15 cellular contexts compared by ENCODE assay signal in the genomic region with DNA sequence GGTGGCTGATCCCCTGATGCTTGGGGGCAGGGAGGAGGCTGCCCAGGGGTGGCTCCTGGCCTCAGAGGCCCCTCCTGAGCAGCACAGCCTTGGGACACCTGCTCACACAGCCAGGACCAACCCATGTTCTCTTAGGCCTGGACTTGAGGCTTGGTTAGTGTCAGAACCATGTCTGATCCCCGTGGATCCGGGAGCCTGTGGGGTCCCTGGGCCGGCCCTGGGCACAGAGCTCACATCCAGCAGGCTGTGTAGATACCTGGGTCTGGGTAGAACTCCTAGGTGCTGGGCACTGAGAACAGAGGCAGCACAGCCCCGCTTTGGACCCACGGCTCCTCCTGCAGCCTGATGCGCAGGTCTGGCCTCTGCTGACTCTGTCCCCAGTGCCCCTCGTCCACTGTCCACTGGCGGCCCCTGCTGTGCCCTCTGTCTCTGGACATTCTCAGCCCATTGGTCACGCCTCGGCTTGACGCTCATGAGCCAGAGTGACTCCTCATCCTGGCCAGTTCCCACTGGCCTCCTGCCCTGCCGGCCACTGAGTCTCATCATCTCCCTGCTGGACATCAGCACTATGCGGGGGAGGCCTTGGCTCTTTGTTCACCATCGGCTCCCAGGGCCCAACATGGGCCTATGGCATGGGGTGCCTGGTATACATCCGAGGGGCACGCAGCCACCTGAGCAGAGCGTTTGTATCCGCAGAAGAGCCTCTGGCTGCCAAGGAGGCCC.
DNase-seq lines count a peak whose midpoint lies in the region; ATAC-seq and TF ChIP-seq lines count a peak whose summit lies in the region.
"Had no signal": no experiment of that assay in that cellular context is flagged by ENCODE, and none has a peak within 500 bp of the region (broad histone marks: within the 10 kb centered on the region; RNA-seq: fewer than 3 reads in every experiment).

No MANE protein-coding gene starts in this region.

- TF ChIP-seq CTCF in cardiac fibroblast (IDR thresholded peaks at IDR 0.05; ENCODE audit: low read depth, low read length) (no peak), mucosa of descending colon (IDR thresholded peaks at IDR 0.05) (no peak), transverse colon (IDR thresholded peaks at IDR 0.05) (no peak)

- TF ChIP-seq POLR2A in transverse colon (IDR thresholded peaks at IDR 0.05) = no peak

- in situ Hi-C loops in transverse colon (cut with MboI; ENCODE audit: low pct_ligation_motif_present in 1 of 4, low pct_unique_long_range_greater_than_20kb in 1 of 4, low sequenced_read_pairs in 3 of 4) = no loop called here

- no peak for TF ChIP-seq EP300 in transverse colon (IDR thresholded peaks at IDR 0.05; ENCODE audit: low read depth)

- H3K36me3 ChIP-seq in mucosa of descending colon (ENCODE audit: low read depth) (no peaks in the 10 kb centered on the region), transverse colon (no peaks in the 10 kb centered on the region)

- ATAC-seq in mucosa of descending colon = no peak
- ATAC-seq: gastroesophageal sphincter; stimulated activated effector memory CD8-positive, alpha-beta T cell treated with anti-CD3 and anti-CD28 coated beads, Interleukin-12 subunit alpha, Interleukin-12 subunit beta, amount 100 ng/mL, for 72 hours had no signal

- H3K9me3 ChIP-seq in mucosa of descending colon (no peaks in the 10 kb centered on the region), transverse colon (no peaks in the 10 kb centered on the region)
- H3K9me3 ChIP-seq: Caco-2, gastroesophageal sphincter had no signal

- no peaks in the 10 kb centered on the region for H3K4me1 ChIP-seq in mucosa of descending colon (ENCODE audit: low read depth)
- H3K4me1 ChIP-seq in transverse colon = no peaks in the 10 kb centered on the region
- H3K4me1 ChIP-seq: Caco-2, gastroesophageal sphincter had no signal

- 84% methylated on average over 16 of the region's 18 CpGs; no CpG with 5 or more reads in 1 of the 2 donors for WGBS in transverse colon (ENCODE audit: low coverage in 1 of 2), 2 donors

- peak; percentile 57 for DNase-seq in activated effector memory CD4-positive, alpha-beta T cell treated with anti-CD3 and anti-CD28 coated beads, Interleukin-2, amount 50 U/mL, for 16 hours
- no peak for DNase-seq in activated effector memory CD4-positive, alpha-beta T cell treated with Interleukin-2 at 50 U/mL for 16 hours
- peak; percentile 7 to 35 for DNase-seq in cardiac fibroblast (ENCODE audit: low read depth in 2 of 2)
- DNase-seq in mucosa of descending colon = peak in 2 of 3 donors; percentile 17 to 37
- peak; percentile 2 for DNase-seq in transverse colon
- DNase-seq in NCI-H526 (lab: John Stamatoyannopoulos, UW) = no peak
- DNase-seq in globus pallidus (ENCODE audit: low spot score) = no peak
- no peak for DNase-seq in HuH-7.5 (ENCODE audit: low spot score)
- DNase-seq: ACHN, NCI-H1048 had no signal

- no peaks in the 10 kb centered on the region for H3K27me3 ChIP-seq in transverse colon
- H3K27me3 ChIP-seq: cardiac muscle cell, gastroesophageal sphincter had no signal

- H3K4me3 ChIP-seq in cardiac fibroblast (replicated peaks in 1 of 2; ENCODE audit: low read depth in 2 of 2, low read length in 2 of 2) = no peak overlapping the region
- no peak overlapping the region for H3K4me3 ChIP-seq in mucosa of descending colon
- no peak overlapping the region for H3K4me3 ChIP-seq in transverse colon
- H3K4me3 ChIP-seq: cardiac muscle cell, gastroesophageal sphincter, SK-N-MC had no signal

- intact Hi-C loops in mucosa of descending colon (cut with DNase I, micrococcal nuclease) = no loop called here
- intact Hi-C loops in transverse colon (cut with DNase I; ENCODE audit: low total_unique reads) = no loop called here

- H3K27ac ChIP-seq in transverse colon = no peak overlapping the region
- H3K27ac ChIP-seq: cardiac muscle cell, gastroesophageal sphincter, SK-N-MC had no signal

Comparison
In these comparisons a context has a peak if more than half of its experiments do, and no peak if none do; other contexts are left out.
1. DNase-seq: peak in activated effector memory CD4-positive, alpha-beta T cell treated with anti-CD3 and anti-CD28 coated beads, Interleukin-2, amount 50 U/mL, for 16 hours (single experiment), cardiac fibroblast (2 of 2), mucosa of descending colon (2 of 3) and transverse colon (single experiment); none in activated effector memory CD4-positive, alpha-beta T cell treated with Interleukin-2 at 50 U/mL for 16 hours (single experiment), NCI-H526 (0 of 2), globus pallidus (single experiment) and HuH-7.5 (single experiment).